In genomic region chr2:172893654-172894053, GRCh38 we compare ENCODE assay signal across 28 cellular contexts.
"Had no signal": no experiment of that assay in that cellular context is flagged by ENCODE, and none has a peak within 500 bp of the region (broad histone marks: within the 10 kb centered on the region; RNA-seq: fewer than 3 reads in every experiment).

No MANE protein-coding gene starts in this region.

- ATAC-seq: left cardiac atrium; left lobe of liver; lower lobe of right lung; naive thymus-derived CD8-positive, alpha-beta T cell; psoas muscle; sciatic nerve; stimulated activated naive B cell treated with anti-CD40 and anti-IgM and Interleukin-4, amounts not matched to agents 10 μg/mL and 1 μg/mL and 100 μg/mL, for 72 hours; stimulated activated naive CD8-positive, alpha-beta T cell treated with anti-CD3 and anti-CD28 coated beads, Interleukin-15, Interleukin-2, amounts not matched to agents 100 U/mL and 50 U/mL, for 24 hours had no signal

- DNase-seq: hippocampal formation; kidney glomerular epithelial cell; left cardiac atrium; lower lobe of right lung; mammary epithelial cell; mesenchymal stem cell; naive thymus-derived CD8-positive, alpha-beta T cell; occipital lobe; psoas muscle; stimulated activated CD4-positive, alpha-beta T cell treated with anti-CD3 and anti-CD28 coated beads, Interleukin-12 subunit alpha, Interleukin-12 subunit beta, amount 100 ng/mL, for 4 hours; stimulated activated CD4-positive, alpha-beta T cell treated with anti-CD3 and anti-CD28 coated beads, Interleukin-15, amount 100 ng/mL, for 24 hours; stimulated activated CD4-positive, alpha-beta T cell treated with anti-CD3 and anti-CD28 coated beads, Interleukin-2, amount 100 ng/mL, for 24 hours; stimulated activated CD4-positive, alpha-beta T cell treated with anti-CD3 and anti-CD28 coated beads, Interleukin-4, amount 100 ng/mL, for 1 hour; stimulated activated naive B cell treated with anti-CD40 and anti-IgM and Interleukin-4, amounts not matched to agents 10 μg/mL and 1 μg/mL and 100 μg/mL, for 72 hours; stimulated activated naive CD8-positive, alpha-beta T cell treated with anti-CD3 and anti-CD28 coated beads, Interleukin-15, Interleukin-2, amounts not matched to agents 100 U/mL and 50 U/mL, for 24 hours; stomach; testis; thyroid gland; transverse colon; upper lobe of left lung had no signal

- H3K9me3 Mint-ChIP-seq: naive thymus-derived CD8-positive, alpha-beta T cell; nephron; neural crest cell; stimulated activated naive B cell treated with anti-CD40 and anti-IgM and Interleukin-4, amounts not matched to agents 10 μg/mL and 1 μg/mL and 100 μg/mL, for 72 hours had no signal

- H3K4me3 Mint-ChIP-seq: naive thymus-derived CD8-positive, alpha-beta T cell; nephron; neural crest cell; stimulated activated naive B cell treated with anti-CD40 and anti-IgM and Interleukin-4, amounts not matched to agents 10 μg/mL and 1 μg/mL and 100 μg/mL, for 72 hours had no signal

- H3K4me3 ChIP-seq: lower lobe of right lung, psoas muscle, right atrium auricular region, skin epidermis, stomach, testis, thyroid gland, transverse colon, upper lobe of left lung had no signal

- H3K27ac ChIP-seq: lower lobe of right lung, neutrophil, parathyroid adenoma, psoas muscle, right atrium auricular region, skin epidermis, stomach, testis, thyroid gland, transverse colon, upper lobe of left lung had no signal

- H3K27ac Mint-ChIP-seq: naive thymus-derived CD8-positive, alpha-beta T cell; stimulated activated naive B cell treated with anti-CD40 and anti-IgM and Interleukin-4, amounts not matched to agents 10 μg/mL and 1 μg/mL and 100 μg/mL, for 72 hours had no signal

- H3K36me3 Mint-ChIP-seq: naive thymus-derived CD8-positive, alpha-beta T cell; stimulated activated naive B cell treated with anti-CD40 and anti-IgM and Interleukin-4, amounts not matched to agents 10 μg/mL and 1 μg/mL and 100 μg/mL, for 72 hours had no signal

- H3K27me3 ChIP-seq: right atrium auricular region, testis, thyroid gland, upper lobe of left lung had no signal
